Comparison of ENCODE assay signal across 31 cellular contexts in genomic region chr7:131904750-131905327, GRCh38.
"Had no signal": no experiment of that assay in that cellular context is flagged by ENCODE, and none has a peak within 500 bp of the region (broad histone marks: within the 10 kb centered on the region; RNA-seq: fewer than 3 reads in every experiment).

No MANE protein-coding gene starts in this region.

- H3K4me3 ChIP-seq: ascending aorta, cardiac muscle cell, colonic mucosa, heart left ventricle, left lung, lung, psoas muscle, suprapubic skin, tibial artery, upper lobe of right lung had no signal

- H3K27ac Mint-ChIP-seq: activated CD4-positive, alpha-beta memory T cell treated with anti-CD3 and anti-CD28 coated beads for 36 hours; activated CD4-positive, alpha-beta T cell treated with anti-CD3 and anti-CD28 coated beads, Interleukin-2, amount 10 ng/mL, durations not matched to agents 24 days and 14 days; activated naive CD4-positive, alpha-beta T cell treated with anti-CD3 and anti-CD28 coated beads, Interleukin-2, amount 10 ng/mL, durations not matched to agents 7 days and 5 days; activated naive CD8-positive, alpha-beta T cell treated with anti-CD3 and anti-CD28 coated beads, Interleukin-2, amount 10 ng/mL, durations not matched to agents 7 days and 5 days; activated T-cell treated with anti-CD3 and anti-CD28 coated beads, Interleukin-2, amount 50 U/mL, for 24 hours; effector memory CD8-positive, alpha-beta T cell; nephron had no signal

- H3K36me3 Mint-ChIP-seq: activated CD4-positive, alpha-beta memory T cell treated with anti-CD3 and anti-CD28 coated beads for 36 hours; activated naive CD4-positive, alpha-beta T cell treated with anti-CD3 and anti-CD28 coated beads, Interleukin-2, amount 10 ng/mL, durations not matched to agents 7 days and 5 days; activated naive CD8-positive, alpha-beta T cell treated with anti-CD3 and anti-CD28 coated beads, Interleukin-2, amount 10 ng/mL, durations not matched to agents 7 days and 5 days; brain had no signal

- H3K4me1 Mint-ChIP-seq: activated CD4-positive, alpha-beta T cell treated with anti-CD3 and anti-CD28 coated beads, Interleukin-2, amount 10 ng/mL, durations not matched to agents 24 days and 14 days; activated naive CD4-positive, alpha-beta T cell treated with anti-CD3 and anti-CD28 coated beads, Interleukin-2, amount 10 ng/mL, durations not matched to agents 7 days and 5 days; activated naive CD8-positive, alpha-beta T cell treated with anti-CD3 and anti-CD28 coated beads, Interleukin-2, amount 10 ng/mL, durations not matched to agents 7 days and 5 days; nephron had no signal

- H3K4me3 Mint-ChIP-seq: activated CD4-positive, alpha-beta memory T cell treated with anti-CD3 and anti-CD28 coated beads for 36 hours; activated CD4-positive, alpha-beta T cell treated with anti-CD3 and anti-CD28 coated beads, Interleukin-2, amount 10 ng/mL, durations not matched to agents 24 days and 14 days; activated naive CD4-positive, alpha-beta T cell treated with anti-CD3 and anti-CD28 coated beads, Interleukin-2, amount 10 ng/mL, durations not matched to agents 7 days and 5 days; activated naive CD8-positive, alpha-beta T cell treated with anti-CD3 and anti-CD28 coated beads, Interleukin-2, amount 10 ng/mL, durations not matched to agents 7 days and 5 days; activated T-cell treated with anti-CD3 and anti-CD28 coated beads, Interleukin-2, amount 50 U/mL, for 24 hours; brain; effector memory CD8-positive, alpha-beta T cell; nephron had no signal

- DNase-seq: activated CD4-positive, alpha-beta memory T cell treated with anti-CD3 and anti-CD28 coated beads for 36 hours; activated CD4-positive, alpha-beta T cell treated with anti-CD3 and anti-CD28 coated beads, Interleukin-2, amount 10 ng/mL, durations not matched to agents 24 days and 14 days; activated CD4-positive, CD25-positive, alpha-beta regulatory T cell treated with anti-CD3 and anti-CD28 coated beads, Interleukin-2, amount 50 U/mL, for 72 hours; activated CD8-positive, alpha-beta memory T cell treated with anti-CD3 and anti-CD28 coated beads, Interleukin-2, amount 50 U/mL, for 48 hours; activated gamma-delta T cell; activated naive CD4-positive, alpha-beta T cell treated with anti-CD3 and anti-CD28 coated beads, Interleukin-2, amount 10 ng/mL, durations not matched to agents 7 days and 5 days; activated naive CD8-positive, alpha-beta T cell treated with anti-CD3 and anti-CD28 coated beads, Interleukin-2, amount 10 ng/mL, durations not matched to agents 7 days and 5 days; activated T-cell treated with anti-CD3 and anti-CD28 coated beads, Interleukin-2, amount 50 U/mL, for 24 hours; cerebellar nuclear complex; colonic mucosa; effector memory CD8-positive, alpha-beta T cell; heart left ventricle; kidney glomerular epithelial cell; left lung; nucleus accumbens; psoas muscle; right cardiac atrium; stimulated activated CD4-positive, alpha-beta T cell treated with anti-CD3 and anti-CD28 coated beads, Interleukin-15, amount 100 ng/mL, for 24 hours; stimulated activated CD4-positive, alpha-beta T cell treated with anti-CD3 and anti-CD28 coated beads, Interleukin-2, amount 100 ng/mL, for 24 hours; stimulated activated naive CD4-positive, alpha-beta T cell; tibial artery; upper lobe of right lung had no signal

- H3K4me1 ChIP-seq: ascending aorta, colonic mucosa, left lung, parathyroid adenoma, psoas muscle, upper lobe of right lung had no signal

- H3K27me3 ChIP-seq: ascending aorta, colonic mucosa had no signal

- H3K9me3 ChIP-seq: colonic mucosa, psoas muscle, suprapubic skin had no signal

- H3K36me3 ChIP-seq: ascending aorta, cardiac muscle cell, colonic mucosa, heart left ventricle, left lung, suprapubic skin, tibial artery, upper lobe of right lung had no signal

- H3K27ac ChIP-seq: ascending aorta, cardiac muscle cell, colonic mucosa, heart left ventricle, left lung, parathyroid adenoma, psoas muscle, suprapubic skin, tibial artery, upper lobe of right lung, VCaP had no signal

- FAIRE-seq: endothelial cell of umbilical vein had no signal

- H3K9ac ChIP-seq: parathyroid adenoma had no signal
